In genomic region chr3:94619643-94620042, GRCh38 we compare ENCODE assay signal across 24 cellular contexts.
"Had no signal": no experiment of that assay in that cellular context is flagged by ENCODE, and none has a peak within 500 bp of the region (broad histone marks: within the 10 kb centered on the region; RNA-seq: fewer than 3 reads in every experiment).

No MANE protein-coding gene starts in this region.

- DNase-seq: dermis blood vessel endothelial cell; effector memory CD4-positive, alpha-beta T cell; erythroblast; esophagus squamous epithelium; foreskin melanocyte; glutamatergic neuron; kidney; mesendoderm; midbrain; naive thymus-derived CD4-positive, alpha-beta T cell; right cardiac atrium; spleen; stimulated activated CD4-positive, alpha-beta T cell treated with anti-CD3 and anti-CD28 coated beads, Interleukin-4, amount 100 ng/mL, for 4 hours; stimulated activated naive CD8-positive, alpha-beta T cell treated with anti-CD3 and anti-CD28 coated beads, Interleukin-15, Interleukin-2, amounts not matched to agents 100 U/mL and 50 U/mL, for 24 hours; substantia nigra; testis; tibial artery had no signal

- H3K9ac ChIP-seq: neural progenitor cell had no signal

- ATAC-seq: left lobe of liver; naive thymus-derived CD4-positive, alpha-beta T cell; right cardiac atrium; stimulated activated memory B cell treated with anti-CD40 and anti-IgM and Interleukin-4, amounts not matched to agents 10 μg/mL and 1 μg/mL and 100 μg/mL, for 72 hours; stimulated activated naive CD8-positive, alpha-beta T cell treated with anti-CD3 and anti-CD28 coated beads, Interleukin-15, Interleukin-2, amounts not matched to agents 100 U/mL and 50 U/mL, for 24 hours had no signal

- H3K4me2 ChIP-seq: neural progenitor cell had no signal

- H3K36me3 ChIP-seq: esophagus squamous epithelium, neural progenitor cell, prostate gland, spleen, tibial artery had no signal

- H3K4me1 ChIP-seq: neural progenitor cell, prostate gland, spleen, testis, tibial artery had no signal

- H2AFZ ChIP-seq: neural progenitor cell had no signal

- H3K27ac ChIP-seq: coronary artery, esophagus squamous epithelium, neural progenitor cell, prostate gland, skin epidermis, spleen, testis, tibial artery had no signal

- H3K4me3 ChIP-seq: coronary artery, esophagus squamous epithelium, neural progenitor cell, prostate gland, skin epidermis, spleen, testis, tibial artery had no signal

- H3K9me3 ChIP-seq: esophagus squamous epithelium, prostate gland, spleen, testis, tibial artery had no signal

- FAIRE-seq: endothelial cell of umbilical vein, kidney had no signal

- H3K27me3 ChIP-seq: esophagus squamous epithelium, neural progenitor cell, spleen, testis, tibial artery had no signal
